Comparison of ENCODE assay signal across 1 cellular context in genomic region chr4:182895791-182896292, GRCh38.
TF ChIP-seq lines count a peak whose summit lies in the region.

No MANE protein-coding gene starts in this region.

TF ChIP-seq in HepG2, 621 proteins besides CTCF, POLR2A, EP300 and RAD21 (continued from another document and continues in another):
- TF ChIP-seq ZNF382 (CRISPR knock-in tag; IDR thresholded peaks at IDR 0.05; ENCODE audit: borderline replicate concordance) (no peak), ZNF281 (CRISPR knock-in tag; IDR thresholded peaks at IDR 0.05; ENCODE audit: borderline replicate concordance) (no peak; the same call in 1 of the 2 replicates), BORCS8-MEF2B (CRISPR knock-in tag; IDR thresholded peaks at IDR 0.05) (no peak), MYC (CRISPR knock-in tag; IDR thresholded peaks at IDR 0.05; ENCODE audit: borderline replicate concordance) (peak; percentile 70), CENPX (CRISPR knock-in tag; IDR thresholded peaks at IDR 0.05) (no peak), ZNF672 (CRISPR knock-in tag; IDR thresholded peaks at IDR 0.05) (no peak), ZNF703 (CRISPR knock-in tag; IDR thresholded peaks at IDR 0.05; ENCODE audit: borderline replicate concordance) (peak; percentile 17; the same call in 1 of the 2 replicates), BCLAF1 (IDR thresholded peaks at IDR 0.05) (no peak), WIZ (CRISPR knock-in tag; IDR thresholded peaks at IDR 0.05) (no peak), SPEN (CRISPR knock-in tag; IDR thresholded peaks at IDR 0.05; ENCODE audit: low read depth) (peak; percentile 57; the same call in 1 of the 2 replicates), ZNF773 (CRISPR knock-in tag; IDR thresholded peaks at IDR 0.05; ENCODE audit: borderline replicate concordance) (0 out of 2 replicates have a peak, but pooled peaks have one; percentile 64), ZNF83 (CRISPR knock-in tag; IDR thresholded peaks at IDR 0.05; ENCODE audit: borderline replicate concordance) (no peak), MAFG (CRISPR knock-in tag; IDR thresholded peaks at IDR 0.05) (no peak), ZNF205 (CRISPR knock-in tag; IDR thresholded peaks at IDR 0.05) (peak; percentile 56; the same call in 1 of the 2 replicates), ZFP36L1 (CRISPR knock-in tag; IDR thresholded peaks at IDR 0.05) (peak; percentile 84; the same call in 1 of the 2 replicates), ZFAT (CRISPR knock-in tag; conservative IDR thresholded peaks at IDR 0.05) (no peak), HNRNPK (IDR thresholded peaks at IDR 0.05; ENCODE audit: low read depth, low read length, poor library complexity, severe bottlenecking) (no peak), ATM (IDR thresholded peaks at IDR 0.05; ENCODE audit: borderline replicate concordance) (no peak), NCOA5 (CRISPR knock-in tag; IDR thresholded peaks at IDR 0.05) (no peak), ZNF557 (CRISPR knock-in tag; IDR thresholded peaks at IDR 0.05) (peak; percentile 79), FOXM1 (CRISPR knock-in tag; IDR thresholded peaks at IDR 0.05) (no peak), ZNF484 (CRISPR knock-in tag; IDR thresholded peaks at IDR 0.05; ENCODE audit: borderline replicate concordance, low read depth) (no peak), NFYC (CRISPR knock-in tag; IDR thresholded peaks at IDR 0.05) (no peak), ZNF33B (CRISPR knock-in tag; IDR thresholded peaks at IDR 0.05) (no peak), PBX3 (CRISPR knock-in tag; IDR thresholded peaks at IDR 0.05; ENCODE audit: borderline replicate concordance) (no peak), SKI (IDR thresholded peaks at IDR 0.05; ENCODE audit: partially characterized antibody) (no peak), IRX3 (CRISPR knock-in tag; IDR thresholded peaks at IDR 0.05; ENCODE audit: borderline replicate concordance, low read depth) (no peak), MYNN (CRISPR knock-in tag; IDR thresholded peaks at IDR 0.05; ENCODE audit: low read depth) (peak; percentile 77; the same call in 1 of the 2 replicates), ZNF780A (CRISPR knock-in tag; IDR thresholded peaks at IDR 0.05) (no peak), ZNF263 (CRISPR knock-in tag; IDR thresholded peaks at IDR 0.05) (peak; percentile 79; the same call in 1 of the 2 replicates), HMG20A (CRISPR knock-in tag; IDR thresholded peaks at IDR 0.05; ENCODE audit: borderline replicate concordance) (peak; percentile 83; the same call in 1 of the 2 replicates), GATAD1 (CRISPR knock-in tag; IDR thresholded peaks at IDR 0.05) (peak; percentile 59), CAMTA2 (CRISPR knock-in tag; IDR thresholded peaks at IDR 0.05; ENCODE audit: borderline replicate concordance) (no peak), MEIS2 (CRISPR knock-in tag; IDR thresholded peaks at IDR 0.05) (peak; percentile 91; the same call in 1 of the 2 replicates), THAP11 (CRISPR knock-in tag; IDR thresholded peaks at IDR 0.05) (peak; percentile 51; the same call in 1 of the 2 replicates), TFE3 (CRISPR knock-in tag; IDR thresholded peaks at IDR 0.05) (peak; percentile 76; the same call in 1 of the 2 replicates), ZNF784 (CRISPR knock-in tag; IDR thresholded peaks at IDR 0.05; ENCODE audit: borderline replicate concordance) (no peak), ZNF446 (CRISPR knock-in tag; IDR thresholded peaks at IDR 0.05) (no peak), GATAD2A (CRISPR knock-in tag; IDR thresholded peaks at IDR 0.05) (peak; percentile 92), LBX2 (CRISPR knock-in tag; IDR thresholded peaks at IDR 0.05; ENCODE audit: borderline replicate concordance) (no peak), ZNF530 (CRISPR knock-in tag; IDR thresholded peaks at IDR 0.05; ENCODE audit: low read depth) (no peak), BHLHE40 (IDR thresholded peaks at IDR 0.05; ENCODE audit: low read length) (peak; percentile 82), RXRA (CRISPR knock-in tag; IDR thresholded peaks at IDR 0.05) (no peak; the same call in 1 of the 2 replicates), ARNT (IDR thresholded peaks at IDR 0.05) (no peak), NR3C1 (CRISPR knock-in tag; IDR thresholded peaks at IDR 0.05) (no peak), NFATC3 (CRISPR knock-in tag; IDR thresholded peaks at IDR 0.05) (no peak), RNF219 (CRISPR knock-in tag; IDR thresholded peaks at IDR 0.05) (peak; percentile 51; the same call in 1 of the 2 replicates), RAD51 (IDR thresholded peaks at IDR 0.05; ENCODE audit: borderline replicate concordance) (no peak), XBP1 (CRISPR knock-in tag; IDR thresholded peaks at IDR 0.05) (0 out of 2 replicates have a peak, but pooled peaks have one; percentile 33), ZNF362 (CRISPR knock-in tag; IDR thresholded peaks at IDR 0.05; ENCODE audit: borderline replicate concordance) (no peak), KDM3A (CRISPR knock-in tag; IDR thresholded peaks at IDR 0.05; ENCODE audit: low read depth) (no peak), ISL2 (CRISPR knock-in tag; IDR thresholded peaks at IDR 0.05) (peak; percentile 87), ZNF616 (CRISPR knock-in tag; IDR thresholded peaks at IDR 0.05; ENCODE audit: low read depth) (no peak), LCORL (IDR thresholded peaks at IDR 0.05) (no peak), LCORL (CRISPR knock-in tag; IDR thresholded peaks at IDR 0.05) (peak; percentile 78), CENPBD1 (CRISPR knock-in tag; IDR thresholded peaks at IDR 0.05; ENCODE audit: borderline replicate concordance, low read depth) (no peak), ZNF280B (CRISPR knock-in tag; IDR thresholded peaks at IDR 0.05; ENCODE audit: borderline replicate concordance) (no peak)
